In genomic region chr6:110039996-110040383, GRCh38 we compare ENCODE assay signal across 8 cellular contexts.
A peak's percentile ranks its signal among the peaks of the same experiment; 100 is the strongest.
DNase-seq lines count a peak whose midpoint lies in the region; ATAC-seq and TF ChIP-seq lines count a peak whose summit lies in the region.

No MANE protein-coding gene starts in this region.

- no peaks in the 10 kb centered on the region for H3F3A ChIP-seq in PC-3 (ENCODE audit: low read length, unreplicated experiment)

- H3K36me3 ChIP-seq in PC-3 (ENCODE audit: low read depth, low read length): no peaks in the 10 kb centered on the region; the same call in 1 of the 2 replicates

- BruUV-seq in PC-3 (replicated peaks; lab: Mats Ljungman, UMichigan): no TSS peak

- H3K79me2 ChIP-seq in PC-3 (ENCODE audit: low read length): no peaks in the 10 kb centered on the region

- peak; percentile 15 for TF ChIP-seq CTCF in GM20000 (IDR thresholded peaks at IDR 0.05; ENCODE audit: extremely low read depth, missing control alignments)
- peak; percentile 65 for TF ChIP-seq CTCF in PC-3 (conservative IDR thresholded peaks at IDR 0.05; ENCODE audit: low read depth, low read length)

- no peaks in the 10 kb centered on the region for H3K27me3 ChIP-seq in PC-3 (ENCODE audit: low read length)

- H3K9me3 ChIP-seq in PC-3 (ENCODE audit: low read length): no peaks in the 10 kb centered on the region

- H4K20me1 ChIP-seq in PC-3 (ENCODE audit: low read length): no peaks in the 10 kb centered on the region

- H3K4me2 ChIP-seq in PC-3 (ENCODE audit: low read length): peak overlapping the region; percentile 97

- DNase-seq in D341Med (ENCODE audit: low spot score) (peak; percentile 63), GM20000 (ENCODE audit: low spot score) (peak; percentile 32), HPDE6-E6E7 (ENCODE audit: extremely low spot score) (peak; percentile 15), PC-3 (peak; percentile 59), left cardiac atrium (no peak), pons (ENCODE audit: low spot score) (no peak)
- peak; percentile 29 for DNase-seq in activated naive CD4-positive, alpha-beta T cell treated with Interleukin-2 at 50 U/mL for 16 hours
- DNase-seq in stimulated activated CD4-positive, alpha-beta T cell treated with anti-CD3 and anti-CD28 coated beads, Interleukin-12 subunit alpha, Interleukin-12 subunit beta, amount 100 ng/mL, for 24 hours (ENCODE audit: low read depth in 2 of 2): peak; percentile 6 to 8

- no peak overlapping the region for H3K27ac ChIP-seq in PC-3 (ENCODE audit: low read length)

- peak overlapping the region; percentile 99 for H2AFZ ChIP-seq in PC-3 (ENCODE audit: low read length)

- H3K4me1 ChIP-seq in PC-3 (ENCODE audit: insufficient read depth, low read length): peaks cover 5% of the 10 kb centered on the region

- H3K4me3 ChIP-seq in PC-3 (ENCODE audit: low read length): peak overlapping the region; percentile 73

- peak overlapping the region; percentile 40 for H3K9ac ChIP-seq in PC-3 (ENCODE audit: low read length)

- POLR2A ChIA-PET in PC-3 (lab: Charles Lee; ENCODE audit: unreplicated experiment): no interaction called here

- no peaks in the 10 kb centered on the region for H3K9me2 ChIP-seq in PC-3 (replicated peaks; ENCODE audit: low read length)

- intact Hi-C loops in PC-3 (cut with micrococcal nuclease) (loop anchor here (1.0 to 5.0 kb wide), 4 partner anchors 147 to 513 kb away; no protein-coding TSS in a partner anchor), left cardiac atrium (cut with DNase I) (loop anchor here (1.0 to 5.0 kb wide), 4 partner anchors 335 to 518 kb away; no protein-coding TSS in a partner anchor)

- CTCF ChIA-PET in PC-3 (lab: Charles Lee): interaction anchor here (0.6 to 2.1 kb wide), 17 partner anchors 10 to 513 kb away, joined by 3 to 39 read pairs (median 4); no protein-coding TSS in a partner anchor

- ATAC-seq in PC-3 (peak; percentile 77), left cardiac atrium (peak; percentile 48 to 78)

Comparison
In these comparisons a context has a peak if more than half of its experiments do, and no peak if none do; other contexts are left out.
1. DNase-seq: peak in D341Med (single experiment), GM20000 (single experiment), HPDE6-E6E7 (single experiment), PC-3 (single experiment), activated naive CD4-positive, alpha-beta T cell treated with Interleukin-2 at 50 U/mL for 16 hours (single experiment) and stimulated activated CD4-positive, alpha-beta T cell treated with anti-CD3 and anti-CD28 coated beads, Interleukin-12 subunit alpha, Interleukin-12 subunit beta, amount 100 ng/mL, for 24 hours (2 of 2); none in left cardiac atrium (single experiment) and pons (single experiment).